ENCODE assay signal across 28 cellular contexts in genomic region chr1:13836136-13836535, GRCh38.
"Had no signal": no experiment of that assay in that cellular context is flagged by ENCODE, and none has a peak within 500 bp of the region (broad histone marks: within the 10 kb centered on the region; RNA-seq: fewer than 3 reads in every experiment).

No MANE protein-coding gene starts in this region.

- H3K4me1 ChIP-seq: ascending aorta had no signal

- DNase-seq: activated B cell treated with CpG ODN at 0.5 μM for 24 hours; activated CD4-positive, alpha-beta memory T cell treated with anti-CD3 and anti-CD28 coated beads for 36 hours; activated CD4-positive, alpha-beta T cell treated with anti-CD3 and anti-CD28 coated beads for 4 hours; activated CD4-positive, alpha-beta T cell treated with anti-CD3 and anti-CD28 coated beads, Interleukin-2, amount 10 ng/mL, durations not matched to agents 24 days and 14 days; activated CD4-positive, alpha-beta T cell treated with anti-CD3 and anti-CD28 coated beads, Interleukin-2, amount 50 U/mL, for 1 hour; activated CD4-positive, alpha-beta T cell treated with anti-CD3 and anti-CD28 coated beads, Interleukin-2, amount 50 U/mL, for 4 hours; activated CD4-positive, CD25-positive, alpha-beta regulatory T cell treated with anti-CD3 and anti-CD28 coated beads, Interleukin-2, amount 50 U/mL, for 72 hours; activated CD8-positive, alpha-beta memory T cell treated with anti-CD3 and anti-CD28 coated beads, Interleukin-2, amount 50 U/mL, for 4 hours; activated CD8-positive, alpha-beta T cell treated with anti-CD3 and anti-CD28 coated beads for 36 hours; activated gamma-delta T cell; activated naive CD4-positive, alpha-beta T cell treated with anti-CD3 and anti-CD28 coated beads, Interleukin-2, amount 10 ng/mL, durations not matched to agents 7 days and 5 days; activated naive CD4-positive, alpha-beta T cell treated with Interleukin-2 at 50 U/mL for 16 hours; activated naive CD8-positive, alpha-beta T cell treated with anti-CD3 and anti-CD28 coated beads, Interleukin-2, amount 10 ng/mL, durations not matched to agents 7 days and 5 days; activated naive CD8-positive, alpha-beta T cell treated with anti-CD3 and anti-CD28 coated beads, Interleukin-2, amount 50 U/mL, for 24 hours; activated T-cell treated with anti-CD3 and anti-CD28 coated beads for 4 hours; activated T-cell treated with anti-CD3 and anti-CD28 coated beads, Interleukin-2, amount 50 U/mL, for 1 hour; activated T-cell treated with anti-CD3 and anti-CD28 coated beads, Interleukin-2, amount 50 U/mL, for 4 hours; activated T-cell treated with anti-CD3 and anti-CD28 coated beads, Interleukin-2, amount 50 U/mL, for 72 hours; amygdala; anterior cingulate cortex; central memory CD4-positive, alpha-beta T cell; T-helper 2 cell; T-helper 9 cell had no signal

- ATAC-seq: activated CD8-positive, alpha-beta T cell treated with anti-CD3 and anti-CD28 coated beads for 36 hours; activated naive CD8-positive, alpha-beta T cell treated with anti-CD3 and anti-CD28 coated beads, Interleukin-2, amount 50 U/mL, for 24 hours; activated T-cell treated with anti-CD3 and anti-CD28 coated beads, Interleukin-2, amount 50 U/mL, for 4 hours; activated T-cell treated with anti-CD3 and anti-CD28 coated beads, Interleukin-2, amount 50 U/mL, for 72 hours; activated T-helper 17 cell treated with anti-CD3 and anti-CD28 coated beads, Interleukin-2, amount 50 U/mL, for 72 hours had no signal

- H3K27me3 ChIP-seq: ascending aorta had no signal

- H3K4me3 ChIP-seq: ascending aorta had no signal

- H3K36me3 ChIP-seq: ascending aorta had no signal

- FAIRE-seq: colon, TTC549 had no signal

- H3K27ac ChIP-seq: ascending aorta, VCaP had no signal

- H3K9me3 ChIP-seq: ascending aorta had no signal
